8 cellular contexts compared by ENCODE assay signal in genomic region chr9:4792054-4792571, GRCh38. TPM values are rescaled to one million over a fixed set of nuclear protein-coding genes. Genes with fewer than 3 reads are reported as not detected.
DNase-seq lines count a peak whose midpoint lies in the region; ATAC-seq and TF ChIP-seq lines count a peak whose summit lies in the region.

No MANE protein-coding gene starts in this region.

- H3K79me2 ChIP-seq in neural progenitor cell (ENCODE audit: low read depth): peaks cover 38% of the 10 kb centered on the region

- no peaks in the 10 kb centered on the region for H3K9me3 ChIP-seq in neural progenitor cell (ENCODE audit: low read depth)

- H3K36me3 Mint-ChIP-seq in endothelial cell (ENCODE audit: low read depth, unreplicated experiment) (no peaks in the 10 kb centered on the region), neural progenitor cell (no peaks in the 10 kb centered on the region)

- peaks cover 20% of the 10 kb centered on the region for H3F3A ChIP-seq in neural progenitor cell (ENCODE audit: low read depth)

- H3K4me1 Mint-ChIP-seq in endothelial cell (ENCODE audit: unreplicated experiment) (peaks cover 7% of the 10 kb centered on the region), neural progenitor cell (peaks cover 12% of the 10 kb centered on the region)

- H4K20me1 ChIP-seq in neural progenitor cell (ENCODE audit: low read depth): peaks cover 3% of the 10 kb centered on the region

- H3K9ac ChIP-seq in neural progenitor cell: no peak overlapping the region

- DNase-seq in OCI-M2 (lab: John Stamatoyannopoulos, UW; ENCODE audit: unreplicated experiment): peak; percentile 40
- peak; percentile 15 for DNase-seq in endothelial cell (ENCODE audit: low spot score)
- no peak for DNase-seq in neural progenitor cell (ENCODE audit: low spot score)
- DNase-seq in HuH-7.5 (ENCODE audit: low spot score): no peak
- no peak for DNase-seq in cerebellum (ENCODE audit: low spot score)
- no peak for DNase-seq in effector CD4-positive, alpha-beta T cell

- H2AFZ ChIP-seq in neural progenitor cell (replicated peaks): peak overlapping the region; percentile 78

- ATAC-seq in GM18867 (IDR thresholded peaks at IDR 0.05; ENCODE audit: unreplicated experiment) (peak; percentile 30), HG02642 (IDR thresholded peaks at IDR 0.05; ENCODE audit: poor library complexity, unreplicated experiment) (peak; percentile 35)

- H3K4me2 ChIP-seq in neural progenitor cell: peak overlapping the region; percentile 69

- TF ChIP-seq CTCF in endothelial cell (IDR thresholded peaks at IDR 0.05; ENCODE audit: unreplicated experiment) (no peak), neural progenitor cell (IDR thresholded peaks at IDR 0.05) (no peak)

- peaks cover 8% of the 10 kb centered on the region for H3K4me1 ChIP-seq in neural progenitor cell

- H3K27me3 Mint-ChIP-seq in endothelial cell (ENCODE audit: unreplicated experiment): peaks cover 1% of the 10 kb centered on the region
- peaks cover 4% of the 10 kb centered on the region for H3K27me3 Mint-ChIP-seq in neural progenitor cell (ENCODE audit: insufficient read depth, low read depth)

- H3K9me3 Mint-ChIP-seq in endothelial cell (ENCODE audit: unreplicated experiment) (no peaks in the 10 kb centered on the region), neural progenitor cell (no peaks in the 10 kb centered on the region)

- H3K4me3 Mint-ChIP-seq in endothelial cell (ENCODE audit: unreplicated experiment) (peak overlapping the region; percentile 87), neural progenitor cell (peak overlapping the region; percentile 95)

- peak overlapping the region; percentile 25 for H3K27ac Mint-ChIP-seq in endothelial cell (ENCODE audit: unreplicated experiment)
- H3K27ac Mint-ChIP-seq in neural progenitor cell: no peak overlapping the region

- no peaks in the 10 kb centered on the region for H3K27me3 ChIP-seq in neural progenitor cell

- H3K27ac ChIP-seq in neural progenitor cell: no peak overlapping the region

- no peaks in the 10 kb centered on the region for H3K36me3 ChIP-seq in neural progenitor cell

- peak overlapping the region; percentile 74 for H3K4me3 ChIP-seq in neural progenitor cell

RNA-seq across cellular contexts. Expression of gene RCL1, which starts 0.6 kb away (rescaled TPM):
- 12.2 TPM for total RNA-seq in endothelial cell (ENCODE audit: unreplicated experiment)
- 17.9 and 19.5 TPM in 2 replicates for total RNA-seq in neural progenitor cell (ENCODE audit: low replicate concordance)
- total RNA-seq in cerebellum: 26.4 TPM

RNA-seq across cellular contexts. Expression of gene AK3, which starts 51.1 kb away (rescaled TPM):
- total RNA-seq in endothelial cell (ENCODE audit: unreplicated experiment) (29.2 TPM), neural progenitor cell (ENCODE audit: low replicate concordance) (33.9 and 54.8 TPM in 2 replicates), cerebellum (37.5 TPM)

Comparison
In these comparisons a context has a peak if more than half of its experiments do, and no peak if none do; other contexts are left out.
1. DNase-seq: peak in OCI-M2 (single experiment) and endothelial cell (single experiment); none in neural progenitor cell (single experiment), HuH-7.5 (single experiment), cerebellum (single experiment) and effector CD4-positive, alpha-beta T cell (single experiment).